In genomic region chr18:12639990-12640880, GRCh38 we compare ENCODE assay signal across 12 cellular contexts. TPM values are rescaled to one million over a fixed set of nuclear protein-coding genes. Genes with fewer than 3 reads are reported as not detected.
A peak's percentile ranks its signal among the peaks of the same experiment; 100 is the strongest.
DNase-seq lines count a peak whose midpoint lies in the region; ATAC-seq and TF ChIP-seq lines count a peak whose summit lies in the region.
"Had no signal": no experiment of that assay in that cellular context is flagged by ENCODE, and none has a peak within 500 bp of the region (broad histone marks: within the 10 kb centered on the region; RNA-seq: fewer than 3 reads in every experiment).

No MANE protein-coding gene starts in this region.

- intact Hi-C loops in spleen (cut with DNase I; ENCODE audit: low total_unique reads): no loop called here

- H3K4me3 Mint-ChIP-seq in activated T-cell treated with anti-CD3 and anti-CD28 coated beads, Interleukin-2, amount 50 U/mL, for 24 hours: no peak overlapping the region

- H3K4me1 ChIP-seq in spleen: no peaks in the 10 kb centered on the region

- no peak overlapping the region for H3K27ac ChIP-seq in spleen
- H3K27ac ChIP-seq: thoracic aorta had no signal

- H3K36me3 Mint-ChIP-seq in activated T-cell treated with anti-CD3 and anti-CD28 coated beads, Interleukin-2, amount 50 U/mL, for 24 hours (ENCODE audit: low read depth): no peaks in the 10 kb centered on the region

- H3K27me3 Mint-ChIP-seq in activated T-cell treated with anti-CD3 and anti-CD28 coated beads, Interleukin-2, amount 50 U/mL, for 24 hours: peaks cover 13% of the 10 kb centered on the region

- no peak for TF ChIP-seq POLR2A in spleen (IDR thresholded peaks at IDR 0.05)

- no peaks in the 10 kb centered on the region for H3K9me3 Mint-ChIP-seq in activated T-cell treated with anti-CD3 and anti-CD28 coated beads, Interleukin-2, amount 50 U/mL, for 24 hours

- no peak for ATAC-seq in GM21576 (IDR thresholded peaks at IDR 0.05; ENCODE audit: unreplicated experiment)

- no peaks in the 10 kb centered on the region for H3K27me3 ChIP-seq in spleen (replicated peaks in 1 of 7)

- H3K4me1 Mint-ChIP-seq in activated T-cell treated with anti-CD3 and anti-CD28 coated beads, Interleukin-2, amount 50 U/mL, for 24 hours (ENCODE audit: low read depth): peaks cover 2% of the 10 kb centered on the region

- peak; percentile 37 for TF ChIP-seq CTCF in choroid plexus epithelial cell (conservative IDR thresholded peaks at IDR 0.05; ENCODE audit: low read depth, low read length)
- no peak for TF ChIP-seq CTCF in spleen (IDR thresholded peaks at IDR 0.05 in 8 of 11, conservative IDR thresholded peaks at IDR 0.05 in 3 of 11)

- no peak overlapping the region for H3K4me3 ChIP-seq in choroid plexus epithelial cell (ENCODE audit: low read depth, low read length)
- no peak overlapping the region for H3K4me3 ChIP-seq in spleen
- H3K4me3 ChIP-seq: thoracic aorta had no signal

- no peaks in the 10 kb centered on the region for H3K36me3 ChIP-seq in spleen
- H3K36me3 ChIP-seq: thoracic aorta had no signal

- DNase-seq in A172 (ENCODE audit: low spot score) (peak; percentile 84), LHCN-M2 (ENCODE audit: low read depth) (peak; percentile 89), choroid plexus epithelial cell (ENCODE audit: low read depth) (peak; percentile 88), hepatic stellate cell (ENCODE audit: low spot score) (peak; percentile 60), spleen (no peak), NCI-H1092 (lab: John Stamatoyannopoulos, UW) (no peak)
- no peak for DNase-seq in activated T-cell treated with anti-CD3 and anti-CD28 coated beads, Interleukin-2, amount 50 U/mL, for 24 hours
- DNase-seq: effector CD8-positive, alpha-beta T cell; NCI-H2081 treated with DMSO at 0.1 percent for 48 hours; stimulated activated CD4-positive, alpha-beta T cell treated with anti-CD3 and anti-CD28 coated beads, Interleukin-2, amount 100 ng/mL, for 24 hours had no signal

- no peaks in the 10 kb centered on the region for H3K9me3 ChIP-seq in spleen
- H3K9me3 ChIP-seq: thoracic aorta had no signal

- 62 to 91% (median 76%) methylated on average over 5 of the region's 5 CpGs for WGBS in spleen, 5 donors

- no peak overlapping the region for H3K27ac Mint-ChIP-seq in activated T-cell treated with anti-CD3 and anti-CD28 coated beads, Interleukin-2, amount 50 U/mL, for 24 hours

RNA-seq across cellular contexts. Expression of gene SPIRE1, which starts 17.7 kb away (rescaled TPM):
- 30.4 and 33.9 TPM in 2 replicates for total RNA-seq in A172 (2014; rRNA removed; shearing (Covaris generic))
- total RNA-seq in LHCN-M2 (2014; rRNA removed) (21.6 and 26.0 TPM in 2 replicates), spleen (10 to 100 TPM in 6 of 7 donors, 1 to 10 TPM in 1; 9.2 to 19.4 (median 13.7) TPM)
- polyA plus RNA-seq in LHCN-M2 (2012): 15.9 TPM
- 1 to 10 TPM; 1.4 to 2.9 (median 1.6) TPM for polyA plus RNA-seq in spleen

Comparison
In these comparisons a context has a peak if more than half of its experiments do, and no peak if none do; other contexts are left out.
1. DNase-seq: peak in A172 (single experiment), LHCN-M2 (single experiment), choroid plexus epithelial cell (single experiment) and hepatic stellate cell (single experiment); none in spleen (single experiment), activated T-cell treated with anti-CD3 and anti-CD28 coated beads, Interleukin-2, amount 50 U/mL, for 24 hours (single experiment) and NCI-H1092 (single experiment).